In genomic region chr4:85302193-85302736, GRCh38 we compare ENCODE assay signal across 1 cellular context.
TF ChIP-seq lines count a peak whose summit lies in the region.

No MANE protein-coding gene starts in this region.

TF ChIP-seq in WTC11, 78 proteins besides CTCF, POLR2A, EP300 and RAD21 (continued from another document):
- TF ChIP-seq ZNF138 (CRISPR knock-in tag; conservative IDR thresholded peaks at IDR 0.05) (no peak), AR (CRISPR knock-in tag; IDR thresholded peaks at IDR 0.05) (no peak), ARID4B (CRISPR knock-in tag; IDR thresholded peaks at IDR 0.05; ENCODE audit: borderline replicate concordance) (no peak), JAZF1 (CRISPR knock-in tag; IDR thresholded peaks at IDR 0.05) (no peak), ESRRA (CRISPR knock-in tag; IDR thresholded peaks at IDR 0.05; ENCODE audit: borderline replicate concordance) (no peak)
TF ChIP-seq in WTC11: peak in this region for 0.
